Comparison of ENCODE assay signal across 9 cellular contexts in genomic region chr14:105529506-105530445, GRCh38. TPM values are rescaled to one million over a fixed set of nuclear protein-coding genes. Genes with fewer than 3 reads are reported as not detected.
A peak's percentile ranks its signal among the peaks of the same experiment; 100 is the strongest.
DNase-seq lines count a peak whose midpoint lies in the region; ATAC-seq and TF ChIP-seq lines count a peak whose summit lies in the region.
"Had no signal": no experiment of that assay in that cellular context is flagged by ENCODE, and none has a peak within 500 bp of the region (broad histone marks: within the 10 kb centered on the region; RNA-seq: fewer than 3 reads in every experiment).

No MANE protein-coding gene starts in this region.

- DNase-seq in OCI-LY7 (ENCODE audit: low spot score) (peak; percentile 37), left kidney (ENCODE audit: low read depth, low spot score) (peak; percentile 33), NCI-H1048 (lab: John Stamatoyannopoulos, UW) (no peak), substantia nigra (lab: John Stamatoyannopoulos, UW) (no peak)
- peak; percentile 37 to 54 for DNase-seq in activated T-cell treated with anti-CD3 and anti-CD28 coated beads, Interleukin-2, amount 50 U/mL, for 48 hours
- DNase-seq: midbrain had no signal

- intact Hi-C loops in OCI-LY7 (cut with micrococcal nuclease; ENCODE audit: unreplicated experiment), result loop anchor here (2.0 kb wide), 1 partner anchor 159 kb away; no protein-coding TSS in a partner anchor

- H3K79me2 ChIP-seq in OCI-LY7 (ENCODE audit: insufficient read depth, low read depth, low read length), result no peaks in the 10 kb centered on the region

- BruUV-seq in OCI-LY7 (replicated peaks; lab: Mats Ljungman, UMichigan), result no TSS peak

- peak overlapping the region; percentile 95 for H3K27ac Mint-ChIP-seq in stimulated activated naive CD8-positive, alpha-beta T cell treated with anti-CD3 and anti-CD28 coated beads, Interleukin-15, Interleukin-2, amounts not matched to agents 100 ng/mL and 50 ng/mL, for 24 hours

- H3K27ac ChIP-seq in OCI-LY7 (ENCODE audit: low read depth, low read length, poor library complexity, severe bottlenecking) (no peak overlapping the region), substantia nigra (ENCODE audit: low read depth, low read length, poor library complexity, severe bottlenecking) (no peak overlapping the region)

- POLR2A ChIA-PET in OCI-LY7 (lab: Charles Lee), result no interaction called here

- CTCF ChIA-PET in OCI-LY7 (lab: Charles Lee; ENCODE audit: unreplicated experiment), result interaction anchor here (0.6 kb wide), 1 partner anchor 41 kb away, joined by 3 read pairs; no protein-coding TSS in a partner anchor

- H3K9me3 Mint-ChIP-seq in stimulated activated naive CD8-positive, alpha-beta T cell treated with anti-CD3 and anti-CD28 coated beads, Interleukin-15, Interleukin-2, amounts not matched to agents 100 ng/mL and 50 ng/mL, for 24 hours, result no peaks in the 10 kb centered on the region

- H3K36me3 Mint-ChIP-seq in stimulated activated naive CD8-positive, alpha-beta T cell treated with anti-CD3 and anti-CD28 coated beads, Interleukin-15, Interleukin-2, amounts not matched to agents 100 ng/mL and 50 ng/mL, for 24 hours (ENCODE audit: low read depth), result no peaks in the 10 kb centered on the region

- H3K4me1 ChIP-seq in OCI-LY7 (ENCODE audit: insufficient read depth, low read length, poor library complexity, severe bottlenecking), result peaks cover 47% of the 10 kb centered on the region

- H3K4me2 ChIP-seq in OCI-LY7 (ENCODE audit: low read length), result peak overlapping the region; percentile 79

- no peaks in the 10 kb centered on the region for H3K9me2 ChIP-seq in OCI-LY7 (ENCODE audit: insufficient read depth, low read length)

- no peak for ATAC-seq in GM21526 (IDR thresholded peaks at IDR 0.05; ENCODE audit: low FRiP score, unreplicated experiment)
- ATAC-seq: SK-N-SH treated with all-trans-retinoic acid at 6 μM for 48 hours had no signal

- H3K9me3 ChIP-seq in OCI-LY7 (ENCODE audit: low read length), result no peaks in the 10 kb centered on the region

- H3K4me3 ChIP-seq in OCI-LY7 (ENCODE audit: low read depth, low read length, poor library complexity, severe bottlenecking), result no peak overlapping the region

- H3K36me3 ChIP-seq in OCI-LY7 (ENCODE audit: insufficient read depth, low read length), result no peaks in the 10 kb centered on the region

- peaks cover 27% of the 10 kb centered on the region for H3K4me1 Mint-ChIP-seq in stimulated activated naive CD8-positive, alpha-beta T cell treated with anti-CD3 and anti-CD28 coated beads, Interleukin-15, Interleukin-2, amounts not matched to agents 100 ng/mL and 50 ng/mL, for 24 hours (ENCODE audit: low read depth)

- H2AFZ ChIP-seq in OCI-LY7 (ENCODE audit: low read length), result no peak overlapping the region

- no peak for TF ChIP-seq CTCF in OCI-LY7 (conservative IDR thresholded peaks at IDR 0.05; ENCODE audit: low read length)

- H3K4me3 Mint-ChIP-seq in stimulated activated naive CD8-positive, alpha-beta T cell treated with anti-CD3 and anti-CD28 coated beads, Interleukin-15, Interleukin-2, amounts not matched to agents 100 ng/mL and 50 ng/mL, for 24 hours, result peak overlapping the region; percentile 85

- H4K20me1 ChIP-seq in OCI-LY7 (ENCODE audit: insufficient read depth, low read length), result no peaks in the 10 kb centered on the region

- H3K27me3 Mint-ChIP-seq in stimulated activated naive CD8-positive, alpha-beta T cell treated with anti-CD3 and anti-CD28 coated beads, Interleukin-15, Interleukin-2, amounts not matched to agents 100 ng/mL and 50 ng/mL, for 24 hours, result peaks cover 8% of the 10 kb centered on the region

RNA-seq across cellular contexts. Expression of gene TMEM121, which starts 3.4 kb away (rescaled TPM):
- 0.25 and 0.70 TPM in 2 replicates for total RNA-seq in OCI-LY7 (2014; rRNA removed; shearing (Covaris generic))
- 0.21 and 0.31 TPM in 2 replicates for total RNA-seq in OCI-LY7 (2022)

RNA-seq across cellular contexts. Expression of gene TEDC1, which starts 38.7 kb away (rescaled TPM):
- total RNA-seq in OCI-LY7 (2014; rRNA removed; shearing (Covaris generic)), result 53.2 and 57.4 TPM in 2 replicates
- 55.8 and 58.0 TPM in 2 replicates for total RNA-seq in OCI-LY7 (2022)

RNA-seq across cellular contexts. Expression of gene CRIP1, which starts 43.1 kb away (rescaled TPM):
- total RNA-seq in OCI-LY7 (2014; rRNA removed; shearing (Covaris generic)), result 4.1 and 4.6 TPM in 2 replicates
- 1.5 TPM in 1 of 2 replicates, not detected in the other for total RNA-seq in OCI-LY7 (2022)

RNA-seq across cellular contexts. Expression of gene CRIP2, which starts 55.2 kb away (rescaled TPM):
- not detected in 2 replicates for total RNA-seq in OCI-LY7 (2014; rRNA removed; shearing (Covaris generic))
- not detected in 2 replicates for total RNA-seq in OCI-LY7 (2022)

Comparison
In these comparisons a context has a peak if more than half of its experiments do, and no peak if none do; other contexts are left out.
1. DNase-seq: peak in OCI-LY7 (single experiment), activated T-cell treated with anti-CD3 and anti-CD28 coated beads, Interleukin-2, amount 50 U/mL, for 48 hours (2 of 2) and left kidney (single experiment); none in NCI-H1048 (single experiment) and substantia nigra (0 of 49).